10 cellular contexts compared by ENCODE assay signal in genomic region chr4:89242864-89243740, GRCh38.
DNase-seq lines count a peak whose midpoint lies in the region; ATAC-seq and TF ChIP-seq lines count a peak whose summit lies in the region.
"Had no signal": no experiment of that assay in that cellular context is flagged by ENCODE, and none has a peak within 500 bp of the region (broad histone marks: within the 10 kb centered on the region; RNA-seq: fewer than 3 reads in every experiment).

No MANE protein-coding gene starts in this region.

- peak overlapping the region; percentile 75 for H3K27ac Mint-ChIP-seq in activated T-helper 2 cell treated with anti-CD3 and anti-CD28 coated beads, Interferon-gamma antibody, Interleukin-2, Interleukin-4, amounts not matched to agents 10 μg/mL and 5 μg/mL and 100 μg/mL, durations not matched to agents 14 hours and 24 hours and 36 hours
- H3K27ac Mint-ChIP-seq in memory B cell = peak overlapping the region; percentile 13
- H3K27ac Mint-ChIP-seq in mesothelial cell of epicardium = no peak overlapping the region

- ATAC-seq in GM18868 (IDR thresholded peaks at IDR 0.05; ENCODE audit: unreplicated experiment) (peak; percentile 56), memory B cell (ENCODE audit: low read depth) (peak; percentile 60), GM21529 (IDR thresholded peaks at IDR 0.05; ENCODE audit: unreplicated experiment) (no peak), GM18502 (IDR thresholded peaks at IDR 0.05; ENCODE audit: poor library complexity, unreplicated experiment) (no peak)

- peaks cover 32% of the 10 kb centered on the region for H3K36me3 Mint-ChIP-seq in activated T-helper 2 cell treated with anti-CD3 and anti-CD28 coated beads, Interferon-gamma antibody, Interleukin-2, Interleukin-4, amounts not matched to agents 10 μg/mL and 5 μg/mL and 100 μg/mL, durations not matched to agents 14 hours and 24 hours and 36 hours (ENCODE audit: low read depth)
- H3K36me3 Mint-ChIP-seq in memory B cell (no peaks in the 10 kb centered on the region), mesothelial cell of epicardium (no peaks in the 10 kb centered on the region)

- DNase-seq in NCI-H2081 (lab: John Stamatoyannopoulos, UW) (peak; percentile 54 to 87), memory B cell (ENCODE audit: low spot score in 2 of 2) (no peak), dedifferentiated amniotic fluid mesenchymal stem cell (ENCODE audit: extremely low spot score) (no peak), mesothelial cell of epicardium (ENCODE audit: low spot score in 2 of 2, unreplicated experiment in 2 of 2) (no peak)
- DNase-seq in activated T-helper 2 cell treated with anti-CD3 and anti-CD28 coated beads, Interferon-gamma antibody, Interleukin-2, Interleukin-4, amounts not matched to agents 10 μg/mL and 5 μg/mL and 100 μg/mL, durations not matched to agents 14 hours and 24 hours and 36 hours (ENCODE audit: low spot score) = no peak
- DNase-seq: DMS79, GOT3 had no signal

- peaks cover 27% of the 10 kb centered on the region for H3K4me1 Mint-ChIP-seq in activated T-helper 2 cell treated with anti-CD3 and anti-CD28 coated beads, Interferon-gamma antibody, Interleukin-2, Interleukin-4, amounts not matched to agents 10 μg/mL and 5 μg/mL and 100 μg/mL, durations not matched to agents 14 hours and 24 hours and 36 hours (ENCODE audit: low read depth)
- H3K4me1 Mint-ChIP-seq in memory B cell (peaks cover 3% of the 10 kb centered on the region), mesothelial cell of epicardium (peaks cover 5% of the 10 kb centered on the region)

- intact Hi-C loops in activated T-helper 2 cell treated with anti-CD3 and anti-CD28 coated beads, Interferon-gamma antibody, Interleukin-2, Interleukin-4, amounts not matched to agents 10 μg/mL and 5 μg/mL and 100 μg/mL, durations not matched to agents 14 hours and 24 hours and 36 hours (cut with micrococcal nuclease) = no loop called here

- no peak for TF ChIP-seq CTCF in mesothelial cell of epicardium (IDR thresholded peaks at IDR 0.05; ENCODE audit: unreplicated experiment)

- H3K9me3 Mint-ChIP-seq in activated T-helper 2 cell treated with anti-CD3 and anti-CD28 coated beads, Interferon-gamma antibody, Interleukin-2, Interleukin-4, amounts not matched to agents 10 μg/mL and 5 μg/mL and 100 μg/mL, durations not matched to agents 14 hours and 24 hours and 36 hours = no peaks in the 10 kb centered on the region
- H3K9me3 Mint-ChIP-seq in memory B cell (no peaks in the 10 kb centered on the region), mesothelial cell of epicardium (no peaks in the 10 kb centered on the region)

- H3K4me3 Mint-ChIP-seq in activated T-helper 2 cell treated with anti-CD3 and anti-CD28 coated beads, Interferon-gamma antibody, Interleukin-2, Interleukin-4, amounts not matched to agents 10 μg/mL and 5 μg/mL and 100 μg/mL, durations not matched to agents 14 hours and 24 hours and 36 hours (ENCODE audit: low read depth) = no peak overlapping the region
- H3K4me3 Mint-ChIP-seq in memory B cell (no peak overlapping the region), mesothelial cell of epicardium (no peak overlapping the region)

- H3K27me3 Mint-ChIP-seq in activated T-helper 2 cell treated with anti-CD3 and anti-CD28 coated beads, Interferon-gamma antibody, Interleukin-2, Interleukin-4, amounts not matched to agents 10 μg/mL and 5 μg/mL and 100 μg/mL, durations not matched to agents 14 hours and 24 hours and 36 hours (ENCODE audit: low read depth) = no peaks in the 10 kb centered on the region
- H3K27me3 Mint-ChIP-seq in memory B cell (no peaks in the 10 kb centered on the region), mesothelial cell of epicardium (ENCODE audit: low read depth) (no peaks in the 10 kb centered on the region)

Comparison
In these comparisons a context has a peak if more than half of its experiments do, and no peak if none do; other contexts are left out.
1. ATAC-seq: peak in GM18868 (single experiment) and memory B cell (single experiment); none in GM21529 (single experiment) and GM18502 (single experiment).
2. DNase-seq: peak in NCI-H2081 (2 of 2); none in activated T-helper 2 cell treated with anti-CD3 and anti-CD28 coated beads, Interferon-gamma antibody, Interleukin-2, Interleukin-4, amounts not matched to agents 10 μg/mL and 5 μg/mL and 100 μg/mL, durations not matched to agents 14 hours and 24 hours and 36 hours (single experiment), memory B cell (0 of 2), dedifferentiated amniotic fluid mesenchymal stem cell (single experiment) and mesothelial cell of epicardium (0 of 2).